ENCODE assay signal across 8 cellular contexts in the genomic region with DNA sequence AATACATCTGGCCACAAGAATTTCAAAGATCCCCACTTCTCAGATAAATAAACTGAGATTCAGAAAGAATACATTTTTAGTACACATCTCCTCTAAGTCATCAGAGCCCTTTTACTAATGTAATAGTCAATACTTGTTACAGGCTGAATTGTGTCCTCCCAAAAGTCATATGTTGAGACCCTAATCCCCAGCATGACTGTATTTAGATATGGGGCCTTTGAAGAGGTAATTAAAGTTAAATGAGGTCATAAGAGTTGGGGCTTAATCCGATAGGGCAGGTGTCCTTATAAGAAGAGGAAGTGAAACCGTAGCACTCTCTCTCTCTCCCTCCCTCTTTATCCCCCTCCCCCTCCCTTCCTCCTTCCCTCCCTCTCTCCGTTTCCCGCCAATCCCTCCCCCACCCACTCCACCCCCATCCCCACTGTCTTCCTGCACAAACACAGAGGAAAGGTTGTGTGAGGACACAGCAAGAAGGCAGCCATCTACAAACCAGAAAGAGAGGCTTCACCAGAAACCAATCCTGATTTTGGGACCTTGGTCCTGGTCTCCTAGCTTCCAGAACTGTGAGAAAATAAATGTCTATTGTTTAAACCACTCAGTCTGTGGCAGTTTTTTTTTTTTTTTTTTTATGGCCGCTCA.
DNase-seq lines count a peak whose midpoint lies in the region; ATAC-seq, FAIRE-seq and TF ChIP-seq lines count a peak whose summit lies in the region.

No MANE protein-coding gene starts in this region.

- H3K4me1 ChIP-seq in esophagus muscularis mucosa (peaks cover 0 to 14% (median 4%) of the 10 kb centered on the region in 4 donors), esophagus squamous epithelium (no peaks in the 10 kb centered on the region)

- 32% methylated on average over 5 of the region's 5 CpGs for WGBS in esophagus muscularis mucosa
- 31 to 42% methylated on average over 3 to 5 of the region's 5 CpGs for WGBS in esophagus squamous epithelium, 2 donors

- no peak for TF ChIP-seq EP300 in esophagus muscularis mucosa (IDR thresholded peaks at IDR 0.05)

- TF ChIP-seq CTCF in esophagus muscularis mucosa (IDR thresholded peaks at IDR 0.05) (no peak), esophagus squamous epithelium (IDR thresholded peaks at IDR 0.05) (no peak), foreskin fibroblast (IDR thresholded peaks at IDR 0.05; ENCODE audit: low read depth, low read length) (no peak)

- no peak for FAIRE-seq in frontal cortex (lab: Jason Lieb, UNC)

- H3K36me3 ChIP-seq in esophagus muscularis mucosa = no peaks in the 10 kb centered on the region
- no peaks in the 10 kb centered on the region for H3K36me3 ChIP-seq in esophagus squamous epithelium

- no peak overlapping the region for H3K27ac ChIP-seq in esophagus muscularis mucosa (replicated peaks in 1 of 4)
- H3K27ac ChIP-seq in esophagus squamous epithelium = no peak overlapping the region

- intact Hi-C loops in esophagus muscularis mucosa (cut with DNase I) = no loop called here
- intact Hi-C loops in esophagus squamous epithelium (cut with DNase I) = no loop called here

- H3K9me3 ChIP-seq in esophagus muscularis mucosa = no peaks in the 10 kb centered on the region
- H3K9me3 ChIP-seq in esophagus squamous epithelium = no peaks in the 10 kb centered on the region

- TF ChIP-seq POLR2A in esophagus muscularis mucosa (IDR thresholded peaks at IDR 0.05; ENCODE audit: low read depth) (no peak), esophagus squamous epithelium (IDR thresholded peaks at IDR 0.05) (no peak)

- ATAC-seq in GM19035 (IDR thresholded peaks at IDR 0.05; ENCODE audit: unreplicated experiment) = peak; percentile 71
- ATAC-seq in HG03064 (IDR thresholded peaks at IDR 0.05; ENCODE audit: low read depth, unreplicated experiment) = peak; percentile 70

- H3K4me3 ChIP-seq in esophagus muscularis mucosa = no peak overlapping the region
- no peak overlapping the region for H3K4me3 ChIP-seq in esophagus squamous epithelium
- no peak overlapping the region for H3K4me3 ChIP-seq in foreskin fibroblast (ENCODE audit: low read depth in 1 of 2, low read length in 2 of 2)

- H3K27me3 ChIP-seq in esophagus muscularis mucosa = no peaks in the 10 kb centered on the region
- no peaks in the 10 kb centered on the region for H3K27me3 ChIP-seq in esophagus squamous epithelium

- DNase-seq in NCI-H2171 treated with DMSO at 0.1 percent for 48 hours (lab: John Stamatoyannopoulos, UW) (peak; percentile 56), iPS DF 19.7 (ENCODE audit: low read depth, low spot score) (peak; percentile 3), frontal cortex (ENCODE audit: low spot score in 2 of 2) (no peak), esophagus muscularis mucosa (ENCODE audit: extremely low spot score) (no peak), esophagus squamous epithelium (lab: John Stamatoyannopoulos, UW) (no peak), foreskin fibroblast (no peak)

Comparison
In these comparisons a context has a peak if more than half of its experiments do, and no peak if none do; other contexts are left out.
1. DNase-seq: peak in NCI-H2171 treated with DMSO at 0.1 percent for 48 hours (single experiment) and iPS DF 19.7 (single experiment); none in frontal cortex (0 of 2), esophagus muscularis mucosa (single experiment), esophagus squamous epithelium (single experiment) and foreskin fibroblast (0 of 2).